Comparison of ENCODE assay signal across 7 cellular contexts in genomic region chr2:36902385-36903120, GRCh38.
"Had no signal": no experiment of that assay in that cellular context is flagged by ENCODE, and none has a peak within 500 bp of the region (broad histone marks: within the 10 kb centered on the region; RNA-seq: fewer than 3 reads in every experiment).

No MANE protein-coding gene starts in this region.

- H3K27me3 ChIP-seq: sigmoid colon had no signal

- DNase-seq: activated naive CD4-positive, alpha-beta T cell treated with anti-CD3 and anti-CD28 coated beads, Interleukin-2, amount 10 ng/mL, durations not matched to agents 7 days and 5 days; endodermal cell; immature natural killer cell; sigmoid colon; stimulated activated CD4-positive, alpha-beta T cell treated with anti-CD3 and anti-CD28 coated beads, Interleukin-12 subunit alpha, Interleukin-12 subunit beta, amount 100 ng/mL, for 4 hours; stimulated activated naive CD4-positive, alpha-beta T cell had no signal

- H3K4me3 ChIP-seq: sigmoid colon, thoracic aorta had no signal

- H3K9me3 ChIP-seq: sigmoid colon, thoracic aorta had no signal

- H3K27ac ChIP-seq: sigmoid colon, thoracic aorta had no signal
